ENCODE assay signal across 1 cellular context in the genomic region with DNA sequence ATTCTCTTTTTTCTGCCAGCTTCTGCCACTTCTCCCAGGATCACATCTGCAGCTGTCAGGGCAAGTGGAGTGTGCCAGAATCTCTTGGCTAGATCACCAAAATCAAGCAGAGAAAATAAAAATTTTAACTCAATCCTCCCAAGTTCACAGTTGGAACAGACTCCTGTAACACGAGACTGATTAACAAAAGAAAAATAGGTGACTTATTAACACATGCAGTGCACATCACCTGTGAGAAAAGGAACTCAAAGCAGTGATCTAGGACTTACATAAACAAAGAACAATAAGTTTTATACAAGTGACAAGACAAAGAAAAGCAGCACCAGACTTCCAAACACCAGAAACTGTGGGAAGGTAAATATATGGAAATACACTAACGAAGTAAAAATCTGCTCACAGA.
TF ChIP-seq lines count a peak whose summit lies in the region.

No MANE protein-coding gene starts in this region.

TF ChIP-seq in GM23338, 12 proteins besides CTCF, POLR2A, EP300 and RAD21 (continued from another document):
- TF ChIP-seq, protein P1, sequence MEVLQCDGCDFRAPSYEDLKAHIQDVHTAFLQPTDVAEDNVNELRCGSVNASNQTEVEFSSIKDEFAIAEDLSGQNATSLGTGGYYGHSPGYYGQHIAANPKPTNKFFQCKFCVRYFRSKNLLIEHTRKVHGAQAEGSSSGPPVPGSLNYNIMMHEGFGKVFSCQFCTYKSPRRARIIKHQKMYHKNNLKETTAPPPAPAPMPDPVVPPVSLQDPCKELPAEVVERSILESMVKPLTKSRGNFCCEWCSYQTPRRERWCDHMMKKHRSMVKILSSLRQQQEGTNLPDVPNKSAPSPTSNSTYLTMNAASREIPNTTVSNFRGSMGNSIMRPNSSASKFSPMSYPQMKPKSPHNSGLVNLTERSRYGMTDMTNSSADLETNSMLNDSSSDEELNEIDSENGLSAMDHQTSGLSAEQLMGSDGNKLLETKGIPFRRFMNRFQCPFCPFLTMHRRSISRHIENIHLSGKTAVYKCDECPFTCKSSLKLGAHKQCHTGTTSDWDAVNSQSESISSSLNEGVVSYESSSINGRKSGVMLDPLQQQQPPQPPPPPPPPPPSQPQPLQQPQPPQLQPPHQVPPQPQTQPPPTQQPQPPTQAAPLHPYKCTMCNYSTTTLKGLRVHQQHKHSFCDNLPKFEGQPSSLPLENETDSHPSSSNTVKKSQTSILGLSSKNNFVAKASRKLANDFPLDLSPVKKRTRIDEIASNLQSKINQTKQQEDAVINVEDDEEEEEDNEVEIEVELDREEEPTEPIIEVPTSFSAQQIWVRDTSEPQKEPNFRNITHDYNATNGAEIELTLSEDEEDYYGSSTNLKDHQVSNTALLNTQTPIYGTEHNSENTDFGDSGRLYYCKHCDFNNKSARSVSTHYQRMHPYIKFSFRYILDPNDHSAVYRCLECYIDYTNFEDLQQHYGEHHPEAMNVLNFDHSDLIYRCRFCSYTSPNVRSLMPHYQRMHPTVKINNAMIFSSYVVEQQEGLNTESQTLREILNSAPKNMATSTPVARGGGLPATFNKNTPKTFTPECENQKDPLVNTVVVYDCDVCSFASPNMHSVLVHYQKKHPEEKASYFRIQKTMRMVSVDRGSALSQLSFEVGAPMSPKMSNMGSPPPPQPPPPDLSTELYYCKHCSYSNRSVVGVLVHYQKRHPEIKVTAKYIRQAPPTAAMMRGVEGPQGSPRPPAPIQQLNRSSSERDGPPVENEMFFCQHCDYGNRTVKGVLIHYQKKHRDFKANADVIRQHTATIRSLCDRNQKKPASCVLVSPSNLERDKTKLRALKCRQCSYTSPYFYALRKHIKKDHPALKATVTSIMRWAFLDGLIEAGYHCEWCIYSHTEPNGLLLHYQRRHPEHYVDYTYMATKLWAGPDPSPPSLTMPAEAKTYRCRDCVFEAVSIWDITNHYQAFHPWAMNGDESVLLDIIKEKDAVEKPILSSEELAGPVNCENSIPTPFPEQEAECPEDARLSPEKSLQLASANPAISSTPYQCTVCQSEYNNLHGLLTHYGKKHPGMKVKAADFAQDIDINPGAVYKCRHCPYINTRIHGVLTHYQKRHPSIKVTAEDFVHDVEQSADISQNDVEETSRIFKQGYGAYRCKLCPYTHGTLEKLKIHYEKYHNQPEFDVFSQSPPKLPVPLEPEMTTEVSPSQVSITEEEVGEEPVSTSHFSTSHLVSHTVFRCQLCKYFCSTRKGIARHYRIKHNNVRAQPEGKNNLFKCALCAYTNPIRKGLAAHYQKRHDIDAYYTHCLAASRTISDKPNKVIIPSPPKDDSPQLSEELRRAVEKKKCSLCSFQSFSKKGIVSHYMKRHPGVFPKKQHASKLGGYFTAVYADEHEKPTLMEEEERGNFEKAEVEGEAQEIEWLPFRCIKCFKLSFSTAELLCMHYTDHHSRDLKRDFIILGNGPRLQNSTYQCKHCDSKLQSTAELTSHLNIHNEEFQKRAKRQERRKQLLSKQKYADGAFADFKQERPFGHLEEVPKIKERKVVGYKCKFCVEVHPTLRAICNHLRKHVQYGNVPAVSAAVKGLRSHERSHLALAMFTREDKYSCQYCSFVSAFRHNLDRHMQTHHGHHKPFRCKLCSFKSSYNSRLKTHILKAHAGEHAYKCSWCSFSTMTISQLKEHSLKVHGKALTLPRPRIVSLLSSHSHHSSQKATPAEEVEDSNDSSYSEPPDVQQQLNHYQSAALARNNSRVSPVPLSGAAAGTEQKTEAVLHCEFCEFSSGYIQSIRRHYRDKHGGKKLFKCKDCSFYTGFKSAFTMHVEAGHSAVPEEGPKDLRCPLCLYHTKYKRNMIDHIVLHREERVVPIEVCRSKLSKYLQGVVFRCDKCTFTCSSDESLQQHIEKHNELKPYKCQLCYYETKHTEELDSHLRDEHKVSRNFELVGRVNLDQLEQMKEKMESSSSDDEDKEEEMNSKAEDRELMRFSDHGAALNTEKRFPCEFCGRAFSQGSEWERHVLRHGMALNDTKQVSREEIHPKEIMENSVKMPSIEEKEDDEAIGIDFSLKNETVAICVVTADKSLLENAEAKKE (CRISPR knock-in tag; IDR thresholded peaks at IDR 0.05), result no peak
